9 cellular contexts compared by ENCODE assay signal in genomic region chr4:77047037-77047436, GRCh38. TPM values are rescaled to one million over a fixed set of nuclear protein-coding genes. Genes with fewer than 3 reads are reported as not detected.
DNase-seq lines count a peak whose midpoint lies in the region; ATAC-seq and TF ChIP-seq lines count a peak whose summit lies in the region.
"Had no signal": no experiment of that assay in that cellular context is flagged by ENCODE, and none has a peak within 500 bp of the region (broad histone marks: within the 10 kb centered on the region; RNA-seq: fewer than 3 reads in every experiment).

No MANE protein-coding gene starts in this region.

- no peak overlapping the region for H3K4me3 ChIP-seq in breast epithelium
- no peak overlapping the region for H3K4me3 ChIP-seq in SK-N-SH (ENCODE audit: low read depth in 2 of 2, low read length in 1 of 2)
- no peak overlapping the region for H3K4me3 ChIP-seq in uterus
- H3K4me3 ChIP-seq in colonic mucosa = no peak overlapping the region

- H3K27ac Mint-ChIP-seq in MCF 10A (ENCODE audit: low read depth, unreplicated experiment) = no peak overlapping the region

- CTCF ChIA-PET in MCF 10A (lab: Yijun Ruan, JAX) = interaction anchor here (0.6 to 6.3 kb wide), 9 partner anchors 19 to 334 kb away, joined by 3 to 61 read pairs (median 3); no protein-coding TSS in a partner anchor
- CTCF ChIA-PET in SK-N-SH (lab: Yijun Ruan, JAX) = interaction anchor here (0.5 to 6.1 kb wide), 11 partner anchors 9 to 621 kb away, joined by 3 to 55 read pairs (median 3); no protein-coding TSS in a partner anchor

- peaks cover 65% of the 10 kb centered on the region for H3K36me3 Mint-ChIP-seq in MCF 10A (ENCODE audit: insufficient read depth, unreplicated experiment)

- POLR2A ChIA-PET in MCF 10A (lab: Yijun Ruan, JAX) (interaction anchor here (0.8 to 1.7 kb wide), 5 partner anchors 26 to 157 kb away, joined by 3 to 8 read pairs (median 5); partner anchors contain the start of gene CCNG2), SK-N-SH (lab: Yijun Ruan, JAX) (no interaction called here)

- H2AFZ ChIP-seq in SK-N-SH (ENCODE audit: low read depth) = no peak overlapping the region

- no peak for TF ChIP-seq EP300 in SK-N-SH (IDR thresholded peaks at IDR 0.05; ENCODE audit: borderline replicate concordance in 1 of 2, low read depth in 1 of 2, low read length in 1 of 2)

- TF ChIP-seq POLR2A in breast epithelium (IDR thresholded peaks at IDR 0.05) (no peak), uterus (IDR thresholded peaks at IDR 0.05) (no peak)

- H3K9me3 Mint-ChIP-seq in MCF 10A (ENCODE audit: unreplicated experiment) = no peaks in the 10 kb centered on the region

- H3K9ac ChIP-seq in SK-N-SH (no peak overlapping the region), colonic mucosa (ENCODE audit: low read depth in 2 of 2, low read length in 2 of 2) (no peak overlapping the region)

- ATAC-seq in foreskin keratinocyte (no peak), GM18867 (IDR thresholded peaks at IDR 0.05; ENCODE audit: unreplicated experiment) (no peak)

- DNase-seq in MCF 10A (ENCODE audit: unreplicated experiment) (peak; percentile 18), breast epithelium (ENCODE audit: low spot score in 2 of 2) (no peak), SK-N-SH (peak; percentile 14), foreskin keratinocyte (no peak), uterus (no peak), colonic mucosa (no peak), NCI-H2107 treated with DMSO at 0.1 percent for 48 hours (lab: John Stamatoyannopoulos, UW; ENCODE audit: unreplicated experiment) (no peak)
- DNase-seq: cerebellar nuclear complex had no signal

- peak; percentile 44 for TF ChIP-seq RAD21 in SK-N-SH (IDR thresholded peaks at IDR 0.05; ENCODE audit: low read length)

- no peaks in the 10 kb centered on the region for H3K9me2 ChIP-seq in SK-N-SH

- H3K79me2 ChIP-seq in SK-N-SH (ENCODE audit: insufficient read depth) = no peaks in the 10 kb centered on the region; the same call in 1 of the 2 replicates

- H3F3A ChIP-seq in SK-N-SH (replicated peaks; ENCODE audit: insufficient read depth) = peaks cover 73% of the 10 kb centered on the region

- H3K36me3 ChIP-seq in breast epithelium (no peaks in the 10 kb centered on the region), SK-N-SH (replicated peaks in 1 of 2; ENCODE audit: control insufficient read depth in 1 of 2, insufficient read depth in 2 of 2, low read length in 1 of 2) (peaks cover 60 to 73% of the 10 kb centered on the region in 2 experiments), uterus (no peaks in the 10 kb centered on the region), colonic mucosa (peaks cover 6% of the 10 kb centered on the region)

- H3K4me1 ChIP-seq in breast epithelium (peaks cover 0 to 5% of the 10 kb centered on the region in 2 donors), SK-N-SH (ENCODE audit: control insufficient read depth in 1 of 2, insufficient read depth in 2 of 2, low read depth in 1 of 2, low read length in 1 of 2) (peaks cover 0 to 7% of the 10 kb centered on the region in 2 experiments; a peak in 2 of 4 replicates), foreskin keratinocyte (peaks cover 8% of the 10 kb centered on the region), uterus (no peaks in the 10 kb centered on the region), colonic mucosa (no peaks in the 10 kb centered on the region)

- H3K27me3 Mint-ChIP-seq in MCF 10A (ENCODE audit: insufficient read depth, unreplicated experiment) = no peaks in the 10 kb centered on the region

- H4K20me1 ChIP-seq in SK-N-SH (ENCODE audit: insufficient read depth) = no peaks in the 10 kb centered on the region

- H3K27ac ChIP-seq in breast epithelium (no peak overlapping the region), SK-N-SH (ENCODE audit: low read depth in 2 of 2, low read length in 1 of 2) (peak overlapping the region in 1 of 2 experiments; percentile 9; a peak in 1 of 4 replicates), foreskin keratinocyte (no peak overlapping the region), uterus (no peak overlapping the region), colonic mucosa (no peak overlapping the region)

- H3K4me2 ChIP-seq in SK-N-SH = no peak overlapping the region

- H3K4me3 Mint-ChIP-seq in MCF 10A (ENCODE audit: unreplicated experiment) = no peak overlapping the region

- H3K4me1 Mint-ChIP-seq in MCF 10A (ENCODE audit: insufficient read depth, unreplicated experiment) = peaks cover 20% of the 10 kb centered on the region

- H3K9me3 ChIP-seq in breast epithelium = no peaks in the 10 kb centered on the region
- H3K9me3 ChIP-seq in SK-N-SH = no peaks in the 10 kb centered on the region
- H3K9me3 ChIP-seq in uterus = no peaks in the 10 kb centered on the region
- no peaks in the 10 kb centered on the region for H3K9me3 ChIP-seq in colonic mucosa

- peak; percentile 34 for TF ChIP-seq CTCF in MCF 10A (IDR thresholded peaks at IDR 0.05; ENCODE audit: unreplicated experiment)
- TF ChIP-seq CTCF in breast epithelium (IDR thresholded peaks at IDR 0.05) = peak in 1 of 3 donors; percentile 31
- TF ChIP-seq CTCF in SK-N-SH (IDR thresholded peaks at IDR 0.05) = peak; percentile 56
- peak; percentile 55 for TF ChIP-seq CTCF in foreskin keratinocyte (conservative IDR thresholded peaks at IDR 0.05)
- TF ChIP-seq CTCF in uterus (IDR thresholded peaks at IDR 0.05) = peak in 3 of 4 experiments; percentile 22 to 31 (median 25)
- TF ChIP-seq CTCF in colonic mucosa (IDR thresholded peaks at IDR 0.05) = no peak

- H3K27me3 ChIP-seq in breast epithelium = no peaks in the 10 kb centered on the region
- H3K27me3 ChIP-seq in SK-N-SH (ENCODE audit: insufficient read depth) = no peaks in the 10 kb centered on the region
- H3K27me3 ChIP-seq in foreskin keratinocyte = no peaks in the 10 kb centered on the region
- no peaks in the 10 kb centered on the region for H3K27me3 ChIP-seq in uterus
- no peaks in the 10 kb centered on the region for H3K27me3 ChIP-seq in colonic mucosa

- no TSS peak for BruUV-seq in MCF 10A (replicated peaks; lab: Mats Ljungman, UMichigan)

- intact Hi-C loops in MCF 10A (cut with micrococcal nuclease) = loop anchor here (1.0 to 10.0 kb wide), 3 partner anchors 156 to 612 kb away; partner anchors contain the start of gene SHROOM3
- intact Hi-C loops in breast epithelium (cut with DNase I; ENCODE audit: low total_unique reads) = no loop called here
- intact Hi-C loops in uterus (cut with DNase I; ENCODE audit: low total_unique reads) = no loop called here
- intact Hi-C loops in colonic mucosa (cut with DNase I) = loop anchor here (5.0 to 10.0 kb wide), 2 partner anchors 282 to 535 kb away; no protein-coding TSS in a partner anchor

TF ChIP-seq in SK-N-SH, 30 proteins besides CTCF, POLR2A, EP300 and RAD21:
- TF ChIP-seq POLR2AphosphoS5 (IDR thresholded peaks at IDR 0.05; ENCODE audit: low read depth, low read length) = no peak
- TF ChIP-seq NFIC (IDR thresholded peaks at IDR 0.05; ENCODE audit: borderline replicate concordance) = no peak
- no peak for TF ChIP-seq RXRA (IDR thresholded peaks at IDR 0.05; ENCODE audit: borderline replicate concordance, low read depth)
- TF ChIP-seq SMC3 (IDR thresholded peaks at IDR 0.05; ENCODE audit: low read depth, low read length) = peak; percentile 15; the same call in 1 of the 2 replicates
- no peak for TF ChIP-seq TCF12 (IDR thresholded peaks at IDR 0.05)

RNA-seq across cellular contexts. Expression of gene CCNI, which starts 28.8 kb away (rescaled TPM):
- total RNA-seq in MCF 10A (2022) (297 and 368 TPM in 2 replicates), breast epithelium (100 to 1,000 TPM; 267 to 346 (median 271) TPM), foreskin keratinocyte (325 and 343 TPM in 2 replicates), uterus (100 to 1,000 TPM; 137 to 471 (median 239) TPM), colonic mucosa (100 to 1,000 TPM; 159 to 260 TPM)
- polyA plus RNA-seq in SK-N-SH (2012; rRNA removed) (56.8 and 61.8 TPM in 2 replicates), foreskin keratinocyte (169 and 201 TPM in 2 replicates)
- polyA plus RNA-seq in SK-N-SH (2012; cell fraction: cytosol; rRNA removed) = 79.8 and 82.4 TPM in 2 replicates
- 15.0 and 31.1 TPM in 2 replicates for polyA plus RNA-seq in SK-N-SH (2012; cell fraction: nucleus; rRNA removed)

Comparison
In these comparisons a context has a peak if more than half of its experiments do, and no peak if none do; other contexts are left out.
1. DNase-seq: peak in MCF 10A (single experiment) and SK-N-SH (single experiment); none in breast epithelium (0 of 2), foreskin keratinocyte (0 of 2), uterus (0 of 2), colonic mucosa (single experiment) and NCI-H2107 treated with DMSO at 0.1 percent for 48 hours (single experiment).
2. intact Hi-C loops: an anchor here in MCF 10A (1.0 to 10.0 kb wide) and colonic mucosa (5.0 to 10.0 kb wide); none called in breast epithelium and uterus.